Comparison of ENCODE assay signal across 8 cellular contexts in genomic region chr1:9181176-9181906, GRCh38. TPM values are rescaled to one million over a fixed set of nuclear protein-coding genes. Genes with fewer than 3 reads are reported as not detected.
DNase-seq lines count a peak whose midpoint lies in the region; ATAC-seq and TF ChIP-seq lines count a peak whose summit lies in the region.

No MANE protein-coding gene starts in this region.

- peaks cover 22% of the 10 kb centered on the region for H3K27me3 ChIP-seq in gastroesophageal sphincter
- H3K27me3 ChIP-seq in thymus (ENCODE audit: control insufficient read depth, insufficient read depth): peaks cover 33% of the 10 kb centered on the region

- WGBS in gastroesophageal sphincter (ENCODE audit: low coverage in 1 of 2), 2 donors: 6 to 10% methylated on average over 13 to 16 of the region's 19 CpGs
- WGBS in thymus: 19% methylated on average over 19 of the region's 19 CpGs

- peak; percentile 96 for TF ChIP-seq CTCF in HEK293 (tag by site-specific recombination; IDR thresholded peaks at IDR 0.05)
- peak in 3 of 4 experiments; percentile 76 to 95 (median 82) for TF ChIP-seq CTCF in gastroesophageal sphincter (IDR thresholded peaks at IDR 0.05)
- peak in 1 of 3 donors; percentile 52 for TF ChIP-seq CTCF in omental fat pad (IDR thresholded peaks at IDR 0.05)

- DNase-seq in COLO829 (ENCODE audit: low spot score) (peak; percentile 40), RKO (ENCODE audit: low spot score) (peak; percentile 21), activated gamma-delta T cell treated with Interleukin-2 at 50 U/mL for 16 hours (peak; percentile 63), omental fat pad (ENCODE audit: low spot score) (no peak)

- H3K36me3 ChIP-seq in HEK293 (ENCODE audit: control insufficient read depth in 2 of 2, insufficient read depth in 1 of 2, low read length in 2 of 2) (peaks cover 5 to 66% of the 10 kb centered on the region in 2 experiments; a peak in 2 of 3 replicates), gastroesophageal sphincter (no peaks in the 10 kb centered on the region), thymus (ENCODE audit: control insufficient read depth, insufficient read depth) (no peaks in the 10 kb centered on the region)

- H3K4me3 ChIP-seq in HEK293 (ENCODE audit: low read depth, low read length): peak overlapping the region; percentile 86
- H3K4me3 ChIP-seq in gastroesophageal sphincter: peak overlapping the region; percentile 43 to 79
- H3K4me3 ChIP-seq in thymus (ENCODE audit: low read length): peak overlapping the region; percentile 52

- no peak for TF ChIP-seq EP300 in gastroesophageal sphincter (IDR thresholded peaks at IDR 0.05)

- no peak for TF ChIP-seq POLR2A in gastroesophageal sphincter (IDR thresholded peaks at IDR 0.05)

- H3K27ac ChIP-seq in HEK293 (ENCODE audit: extremely low read depth, low read depth, low read length) (peak overlapping the region; percentile 97), gastroesophageal sphincter (peak overlapping the region in 3 of 4 donors; percentile 50 to 72 (median 64)), thymus (ENCODE audit: low read depth) (no peak overlapping the region)

- CTCF ChIA-PET in HEK293 (lab: Yijun Ruan, JAX): interaction anchor here (0.8 to 3.3 kb wide), 11 partner anchors 8 to 66 kb away, joined by 3 to 16 read pairs (median 6); no protein-coding TSS in a partner anchor

- H3K4me1 ChIP-seq in HEK293 (ENCODE audit: control insufficient read depth, insufficient read depth, low read length) (peaks cover 7% of the 10 kb centered on the region; the same call in 1 of the 2 replicates), gastroesophageal sphincter (peaks cover 0 to 39% (median 9%) of the 10 kb centered on the region in 3 donors), thymus (ENCODE audit: control insufficient read depth, insufficient read depth, low read length) (no peaks in the 10 kb centered on the region)

- POLR2A ChIA-PET in HEK293 (lab: Yijun Ruan, JAX): interaction anchor here (1.0 to 1.2 kb wide), 2 partner anchors 52 to 53 kb away, joined by 3 to 4 read pairs; no protein-coding TSS in a partner anchor

- peak; percentile 46 for ATAC-seq in gastroesophageal sphincter
- ATAC-seq in omental fat pad (ENCODE audit: low FRiP score): peak; percentile 52
- ATAC-seq in HG03565 (IDR thresholded peaks at IDR 0.05; ENCODE audit: unreplicated experiment): no peak

- no peaks in the 10 kb centered on the region for H3K9me3 ChIP-seq in HEK293 (ENCODE audit: control insufficient read depth, insufficient read depth, low read depth, low read length)
- H3K9me3 ChIP-seq in gastroesophageal sphincter: no peaks in the 10 kb centered on the region
- peaks cover 2% of the 10 kb centered on the region for H3K9me3 ChIP-seq in thymus (ENCODE audit: control insufficient read depth)

TF ChIP-seq in HEK293, 187 proteins besides CTCF, POLR2A, EP300 and RAD21 (continues in another document):
- TF ChIP-seq ZNF341 (tag by site-specific recombination; IDR thresholded peaks at IDR 0.05; ENCODE audit: low read depth): peak; percentile 76
- TF ChIP-seq ZNF140 (tag by site-specific recombination; IDR thresholded peaks at IDR 0.05): no peak
- no peak for TF ChIP-seq ZNF561 (tag by site-specific recombination; IDR thresholded peaks at IDR 0.05; ENCODE audit: borderline replicate concordance)
- 0 out of 2 replicates have a peak, but pooled peaks have one; percentile 8 for TF ChIP-seq ZXDB (tag by site-specific recombination; IDR thresholded peaks at IDR 0.05)
- no peak for TF ChIP-seq ZNF148 (tag by site-specific recombination; IDR thresholded peaks at IDR 0.05; ENCODE audit: borderline replicate concordance)
- no peak for TF ChIP-seq ZSCAN18 (tag by site-specific recombination; IDR thresholded peaks at IDR 0.05)
- no peak for TF ChIP-seq ZNF350 (tag by site-specific recombination; IDR thresholded peaks at IDR 0.05)
- peak; percentile 89 for TF ChIP-seq SCRT1 (tag by site-specific recombination; IDR thresholded peaks at IDR 0.05; ENCODE audit: borderline replicate concordance)
- TF ChIP-seq ZFP3 (tag by site-specific recombination; IDR thresholded peaks at IDR 0.05; ENCODE audit: low read depth): no peak
- peak; percentile 54 for TF ChIP-seq ZBTB48 (tag by site-specific recombination; IDR thresholded peaks at IDR 0.05)
- no peak for TF ChIP-seq ZNF155 (tag by site-specific recombination; IDR thresholded peaks at IDR 0.05)
- TF ChIP-seq ZNF10 (tag by site-specific recombination; IDR thresholded peaks at IDR 0.05): no peak
- peak; percentile 17; the same call in 1 of the 2 replicates for TF ChIP-seq ZNF654 (tag by site-specific recombination; IDR thresholded peaks at IDR 0.05; ENCODE audit: low read depth)
- no peak for TF ChIP-seq ZNF398 (tag by site-specific recombination; IDR thresholded peaks at IDR 0.05)
- no peak for TF ChIP-seq ZIC2 (tag by site-specific recombination; IDR thresholded peaks at IDR 0.05)
- TF ChIP-seq ZNF2 (tag by site-specific recombination; IDR thresholded peaks at IDR 0.05): 0 out of 2 replicates have a peak, but pooled peaks have one; percentile 18
- no peak for TF ChIP-seq ZNF416 (tag by site-specific recombination; IDR thresholded peaks at IDR 0.05)
- TF ChIP-seq TCF7L2 (IDR thresholded peaks at IDR 0.05; ENCODE audit: borderline replicate concordance, low read depth, low read length): no peak
- TF ChIP-seq ZNF248 (tag by site-specific recombination; IDR thresholded peaks at IDR 0.05): no peak
- TF ChIP-seq PRDM1 (tag by site-specific recombination; IDR thresholded peaks at IDR 0.05): peak; percentile 69; the same call in 1 of the 2 replicates
- no peak for TF ChIP-seq ZNF362 (tag by site-specific recombination; IDR thresholded peaks at IDR 0.05)
- no peak for TF ChIP-seq HOXC10 (CRISPR knock-in tag; IDR thresholded peaks at IDR 0.05)
- no peak for TF ChIP-seq ZNF138 (tag by site-specific recombination; IDR thresholded peaks at IDR 0.05; ENCODE audit: borderline replicate concordance)

RNA-seq across cellular contexts. Expression of gene GPR157, which starts 52.4 kb away (rescaled TPM):
- total RNA-seq in gastroesophageal sphincter (1 to 10 TPM; 2.8 to 4.4 (median 4.0) TPM), omental fat pad (1 to 10 TPM; 1.6 to 8.8 (median 6.9) TPM)
- polyA plus RNA-seq in thymus: 5.8 TPM

RNA-seq across cellular contexts. Expression of gene H6PD, which starts 53.2 kb away (rescaled TPM):
- total RNA-seq in gastroesophageal sphincter (10 to 100 TPM; 27.0 to 62.2 (median 44.0) TPM), omental fat pad (100 to 1,000 TPM in 1 of 4 donors, 10 to 100 TPM in 3; 75.5 to 142 (median 82.7) TPM)
- 18.6 TPM for polyA plus RNA-seq in thymus
